Comparison of ENCODE assay signal across 1 cellular context in the genomic region with DNA sequence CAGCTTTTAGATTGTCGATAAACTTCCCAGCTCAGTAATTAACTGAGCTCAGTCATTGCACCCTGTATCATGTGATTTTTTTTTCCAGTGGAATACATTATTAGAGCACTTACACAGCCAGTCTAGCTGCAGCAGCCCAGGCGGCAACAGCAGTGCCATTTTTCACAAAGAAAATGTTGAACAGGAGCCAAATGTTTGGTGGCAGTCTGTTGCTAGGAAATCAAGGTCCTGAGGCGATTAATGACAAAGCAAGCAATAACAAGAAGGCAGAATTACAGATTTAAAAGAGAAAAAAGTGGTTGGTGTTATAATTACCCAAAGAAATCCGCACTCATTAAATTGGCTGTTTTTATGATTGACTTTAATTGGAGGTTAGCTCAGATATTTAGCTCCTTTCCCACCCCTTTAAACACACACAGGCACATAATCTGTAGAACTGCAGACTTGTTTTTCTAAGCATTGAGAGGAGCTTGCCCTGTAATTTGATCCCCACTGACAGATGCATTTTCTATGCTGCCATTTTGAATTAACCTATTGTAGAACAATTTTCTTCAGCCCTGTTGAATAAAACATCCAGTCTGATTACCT.
TF ChIP-seq lines count a peak whose summit lies in the region.

No MANE protein-coding gene starts in this region.

TF ChIP-seq in HEK293, 187 proteins besides CTCF, POLR2A, EP300 and RAD21 (continued from another document and continues in another):
- TF ChIP-seq, protein P1, sequence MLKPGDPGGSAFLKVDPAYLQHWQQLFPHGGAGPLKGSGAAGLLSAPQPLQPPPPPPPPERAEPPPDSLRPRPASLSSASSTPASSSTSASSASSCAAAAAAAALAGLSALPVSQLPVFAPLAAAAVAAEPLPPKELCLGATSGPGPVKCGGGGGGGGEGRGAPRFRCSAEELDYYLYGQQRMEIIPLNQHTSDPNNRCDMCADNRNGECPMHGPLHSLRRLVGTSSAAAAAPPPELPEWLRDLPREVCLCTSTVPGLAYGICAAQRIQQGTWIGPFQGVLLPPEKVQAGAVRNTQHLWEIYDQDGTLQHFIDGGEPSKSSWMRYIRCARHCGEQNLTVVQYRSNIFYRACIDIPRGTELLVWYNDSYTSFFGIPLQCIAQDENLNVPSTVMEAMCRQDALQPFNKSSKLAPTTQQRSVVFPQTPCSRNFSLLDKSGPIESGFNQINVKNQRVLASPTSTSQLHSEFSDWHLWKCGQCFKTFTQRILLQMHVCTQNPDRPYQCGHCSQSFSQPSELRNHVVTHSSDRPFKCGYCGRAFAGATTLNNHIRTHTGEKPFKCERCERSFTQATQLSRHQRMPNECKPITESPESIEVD (tag by site-specific recombination; IDR thresholded peaks at IDR 0.05): peak; percentile 100
- TF ChIP-seq ZNF692 (tag by site-specific recombination; IDR thresholded peaks at IDR 0.05) (peak; percentile 88), ZSCAN16 (tag by site-specific recombination; IDR thresholded peaks at IDR 0.05) (no peak; the same call in 1 of the 2 replicates), SP7 (tag by site-specific recombination; IDR thresholded peaks at IDR 0.05) (peak; percentile 100), ZNF146 (tag by site-specific recombination; IDR thresholded peaks at IDR 0.05) (no peak), SCRT1 (tag by site-specific recombination; IDR thresholded peaks at IDR 0.05; ENCODE audit: borderline replicate concordance) (peak; percentile 88), ZNF654 (tag by site-specific recombination; IDR thresholded peaks at IDR 0.05; ENCODE audit: low read depth) (no peak), RBAK (tag by site-specific recombination; IDR thresholded peaks at IDR 0.05) (no peak), ZFP69B (tag by site-specific recombination; IDR thresholded peaks at IDR 0.05) (peak; percentile 87), GFI1B (tag by site-specific recombination; IDR thresholded peaks at IDR 0.05) (peak; percentile 89), ZNF354C (tag by site-specific recombination; IDR thresholded peaks at IDR 0.05; ENCODE audit: borderline replicate concordance, low read depth) (no peak), ZNF623 (tag by site-specific recombination; IDR thresholded peaks at IDR 0.05) (no peak; the same call in 1 of the 2 replicates), SP2 (tag by site-specific recombination; IDR thresholded peaks at IDR 0.05) (peak; percentile 22; the same call in 1 of the 2 replicates), ZNF776 (tag by site-specific recombination; IDR thresholded peaks at IDR 0.05; ENCODE audit: borderline replicate concordance) (no peak), ZSCAN23 (tag by site-specific recombination; IDR thresholded peaks at IDR 0.05) (peak; percentile 70; the same call in 1 of the 2 replicates), ZNF514 (tag by site-specific recombination; IDR thresholded peaks at IDR 0.05) (no peak), ZNF184 (tag by site-specific recombination; IDR thresholded peaks at IDR 0.05) (peak; percentile 59; the same call in 1 of the 2 replicates), ZNF549 (tag by site-specific recombination; IDR thresholded peaks at IDR 0.05) (no peak), ZNF423 (tag by site-specific recombination; IDR thresholded peaks at IDR 0.05) (no peak), ZNF155 (tag by site-specific recombination; IDR thresholded peaks at IDR 0.05) (no peak), ZNF221 (tag by site-specific recombination; IDR thresholded peaks at IDR 0.05; ENCODE audit: borderline replicate concordance) (no peak), ZNF16 (tag by site-specific recombination; IDR thresholded peaks at IDR 0.05; ENCODE audit: low read depth) (no peak), IKZF3 (tag by site-specific recombination; IDR thresholded peaks at IDR 0.05) (peak; percentile 64), KLF8 (tag by site-specific recombination; IDR thresholded peaks at IDR 0.05) (peak; percentile 76), ZBTB11 (tag by site-specific recombination; conservative IDR thresholded peaks at IDR 0.05; ENCODE audit: low read depth) (no peak), AEBP2 (tag by site-specific recombination; IDR thresholded peaks at IDR 0.05; ENCODE audit: borderline replicate concordance) (no peak), KLF9 (tag by site-specific recombination; IDR thresholded peaks at IDR 0.05; ENCODE audit: low read depth) (no peak), BCL11B (tag by site-specific recombination; IDR thresholded peaks at IDR 0.05; ENCODE audit: low read depth) (peak; percentile 66; the same call in 1 of the 2 replicates), ZNF501 (tag by site-specific recombination; IDR thresholded peaks at IDR 0.05) (peak; percentile 59; the same call in 1 of the 2 replicates), ZNF121 (tag by site-specific recombination; IDR thresholded peaks at IDR 0.05) (no peak), ZFP37 (tag by site-specific recombination; IDR thresholded peaks at IDR 0.05) (no peak)
- TF ChIP-seq, protein P2, sequence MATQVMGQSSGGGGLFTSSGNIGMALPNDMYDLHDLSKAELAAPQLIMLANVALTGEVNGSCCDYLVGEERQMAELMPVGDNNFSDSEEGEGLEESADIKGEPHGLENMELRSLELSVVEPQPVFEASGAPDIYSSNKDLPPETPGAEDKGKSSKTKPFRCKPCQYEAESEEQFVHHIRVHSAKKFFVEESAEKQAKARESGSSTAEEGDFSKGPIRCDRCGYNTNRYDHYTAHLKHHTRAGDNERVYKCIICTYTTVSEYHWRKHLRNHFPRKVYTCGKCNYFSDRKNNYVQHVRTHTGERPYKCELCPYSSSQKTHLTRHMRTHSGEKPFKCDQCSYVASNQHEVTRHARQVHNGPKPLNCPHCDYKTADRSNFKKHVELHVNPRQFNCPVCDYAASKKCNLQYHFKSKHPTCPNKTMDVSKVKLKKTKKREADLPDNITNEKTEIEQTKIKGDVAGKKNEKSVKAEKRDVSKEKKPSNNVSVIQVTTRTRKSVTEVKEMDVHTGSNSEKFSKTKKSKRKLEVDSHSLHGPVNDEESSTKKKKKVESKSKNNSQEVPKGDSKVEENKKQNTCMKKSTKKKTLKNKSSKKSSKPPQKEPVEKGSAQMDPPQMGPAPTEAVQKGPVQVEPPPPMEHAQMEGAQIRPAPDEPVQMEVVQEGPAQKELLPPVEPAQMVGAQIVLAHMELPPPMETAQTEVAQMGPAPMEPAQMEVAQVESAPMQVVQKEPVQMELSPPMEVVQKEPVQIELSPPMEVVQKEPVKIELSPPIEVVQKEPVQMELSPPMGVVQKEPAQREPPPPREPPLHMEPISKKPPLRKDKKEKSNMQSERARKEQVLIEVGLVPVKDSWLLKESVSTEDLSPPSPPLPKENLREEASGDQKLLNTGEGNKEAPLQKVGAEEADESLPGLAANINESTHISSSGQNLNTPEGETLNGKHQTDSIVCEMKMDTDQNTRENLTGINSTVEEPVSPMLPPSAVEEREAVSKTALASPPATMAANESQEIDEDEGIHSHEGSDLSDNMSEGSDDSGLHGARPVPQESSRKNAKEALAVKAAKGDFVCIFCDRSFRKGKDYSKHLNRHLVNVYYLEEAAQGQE (tag by site-specific recombination; IDR thresholded peaks at IDR 0.05): no peak
- TF ChIP-seq, protein P3, sequence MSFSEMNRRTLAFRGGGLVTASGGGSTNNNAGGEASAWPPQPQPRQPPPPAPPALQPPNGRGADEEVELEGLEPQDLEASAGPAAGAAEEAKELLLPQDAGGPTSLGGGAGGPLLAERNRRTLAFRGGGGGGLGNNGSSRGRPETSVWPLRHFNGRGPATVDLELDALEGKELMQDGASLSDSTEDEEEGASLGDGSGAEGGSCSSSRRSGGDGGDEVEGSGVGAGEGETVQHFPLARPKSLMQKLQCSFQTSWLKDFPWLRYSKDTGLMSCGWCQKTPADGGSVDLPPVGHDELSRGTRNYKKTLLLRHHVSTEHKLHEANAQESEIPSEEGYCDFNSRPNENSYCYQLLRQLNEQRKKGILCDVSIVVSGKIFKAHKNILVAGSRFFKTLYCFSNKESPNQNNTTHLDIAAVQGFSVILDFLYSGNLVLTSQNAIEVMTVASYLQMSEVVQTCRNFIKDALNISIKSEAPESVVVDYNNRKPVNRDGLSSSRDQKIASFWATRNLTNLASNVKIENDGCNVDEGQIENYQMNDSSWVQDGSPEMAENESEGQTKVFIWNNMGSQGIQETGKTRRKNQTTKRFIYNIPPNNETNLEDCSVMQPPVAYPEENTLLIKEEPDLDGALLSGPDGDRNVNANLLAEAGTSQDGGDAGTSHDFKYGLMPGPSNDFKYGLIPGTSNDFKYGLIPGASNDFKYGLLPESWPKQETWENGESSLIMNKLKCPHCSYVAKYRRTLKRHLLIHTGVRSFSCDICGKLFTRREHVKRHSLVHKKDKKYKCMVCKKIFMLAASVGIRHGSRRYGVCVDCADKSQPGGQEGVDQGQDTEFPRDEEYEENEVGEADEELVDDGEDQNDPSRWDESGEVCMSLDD (tag by site-specific recombination; IDR thresholded peaks at IDR 0.05): no peak
- TF ChIP-seq, protein P4, sequence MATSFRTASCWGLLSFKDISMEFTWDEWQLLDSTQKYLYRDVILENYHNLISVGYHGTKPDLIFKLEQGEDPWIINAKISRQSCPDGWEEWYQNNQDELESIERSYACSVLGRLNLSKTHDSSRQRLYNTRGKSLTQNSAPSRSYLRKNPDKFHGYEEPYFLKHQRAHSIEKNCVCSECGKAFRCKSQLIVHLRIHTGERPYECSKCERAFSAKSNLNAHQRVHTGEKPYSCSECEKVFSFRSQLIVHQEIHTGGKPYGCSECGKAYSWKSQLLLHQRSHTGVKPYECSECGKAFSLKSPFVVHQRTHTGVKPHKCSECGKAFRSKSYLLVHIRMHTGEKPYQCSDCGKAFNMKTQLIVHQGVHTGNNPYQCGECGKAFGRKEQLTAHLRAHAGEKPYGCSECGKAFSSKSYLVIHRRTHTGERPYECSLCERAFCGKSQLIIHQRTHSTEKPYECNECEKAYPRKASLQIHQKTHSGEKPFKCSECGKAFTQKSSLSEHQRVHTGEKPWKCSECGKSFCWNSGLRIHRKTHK (tag by site-specific recombination; IDR thresholded peaks at IDR 0.05): no peak
- TF ChIP-seq, protein P5, sequence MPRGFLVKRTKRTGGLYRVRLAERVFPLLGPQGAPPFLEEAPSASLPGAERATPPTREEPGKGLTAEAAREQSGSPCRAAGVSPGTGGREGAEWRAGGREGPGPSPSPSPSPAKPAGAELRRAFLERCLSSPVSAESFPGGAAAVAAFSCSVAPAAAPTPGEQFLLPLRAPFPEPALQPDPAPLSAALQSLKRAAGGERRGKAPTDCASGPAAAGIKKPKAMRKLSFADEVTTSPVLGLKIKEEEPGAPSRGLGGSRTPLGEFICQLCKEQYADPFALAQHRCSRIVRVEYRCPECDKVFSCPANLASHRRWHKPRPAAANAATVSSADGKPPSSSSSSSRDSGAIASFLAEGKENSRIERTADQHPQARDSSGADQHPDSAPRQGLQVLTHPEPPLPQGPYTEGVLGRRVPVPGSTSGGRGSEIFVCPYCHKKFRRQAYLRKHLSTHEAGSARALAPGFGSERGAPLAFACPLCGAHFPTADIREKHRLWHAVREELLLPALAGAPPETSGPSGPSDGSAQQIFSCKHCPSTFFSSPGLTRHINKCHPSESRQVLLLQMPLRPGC (tag by site-specific recombination; IDR thresholded peaks at IDR 0.05): peak; percentile 73
- TF ChIP-seq, protein P6, sequence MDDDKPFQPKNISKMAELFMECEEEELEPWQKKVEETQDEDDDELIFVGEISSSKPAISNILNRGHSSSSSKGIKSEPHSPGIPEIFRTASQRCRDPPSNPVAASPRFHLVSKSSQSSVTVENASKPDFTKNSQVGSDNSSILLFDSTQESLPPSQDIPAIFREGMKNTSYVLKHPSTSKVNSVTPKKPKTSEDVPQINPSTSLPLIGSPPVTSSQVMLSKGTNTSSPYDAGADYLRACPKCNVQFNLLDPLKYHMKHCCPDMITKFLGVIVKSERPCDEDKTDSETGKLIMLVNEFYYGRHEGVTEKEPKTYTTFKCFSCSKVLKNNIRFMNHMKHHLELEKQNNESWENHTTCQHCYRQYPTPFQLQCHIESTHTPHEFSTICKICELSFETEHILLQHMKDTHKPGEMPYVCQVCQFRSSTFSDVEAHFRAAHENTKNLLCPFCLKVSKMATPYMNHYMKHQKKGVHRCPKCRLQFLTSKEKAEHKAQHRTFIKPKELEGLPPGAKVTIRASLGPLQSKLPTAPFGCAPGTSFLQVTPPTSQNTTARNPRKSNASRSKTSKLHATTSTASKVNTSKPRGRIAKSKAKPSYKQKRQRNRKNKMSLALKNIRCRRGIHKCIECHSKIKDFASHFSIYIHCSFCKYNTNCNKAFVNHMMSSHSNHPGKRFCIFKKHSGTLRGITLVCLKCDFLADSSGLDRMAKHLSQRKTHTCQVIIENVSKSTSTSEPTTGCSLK (tag by site-specific recombination; IDR thresholded peaks at IDR 0.05): no peak
